Comparison of ENCODE assay signal across 9 cellular contexts in genomic region chr5:54905942-54906537, GRCh38.
A peak's percentile ranks its signal among the peaks of the same experiment; 100 is the strongest.
DNase-seq lines count a peak whose midpoint lies in the region; ATAC-seq lines count a peak whose summit lies in the region.
"Had no signal": no experiment of that assay in that cellular context is flagged by ENCODE, and none has a peak within 500 bp of the region (broad histone marks: within the 10 kb centered on the region; RNA-seq: fewer than 3 reads in every experiment).

No MANE protein-coding gene starts in this region.

- no peaks in the 10 kb centered on the region for H3K9me3 Mint-ChIP-seq in immature natural killer cell
- H3K9me3 Mint-ChIP-seq: activated naive CD4-positive, alpha-beta T cell treated with anti-CD3 and anti-CD28 coated beads, Interleukin-2, amount 50 U/mL, for 72 hours had no signal

- H3K4me1 Mint-ChIP-seq in immature natural killer cell: peaks cover 5 to 10% of the 10 kb centered on the region in 2 donors

- no peak overlapping the region for H3K4me3 ChIP-seq in Jurkat, Clone E6-1 (ENCODE audit: low read length)

- no peak overlapping the region for H3K27ac Mint-ChIP-seq in immature natural killer cell
- H3K27ac Mint-ChIP-seq: activated naive CD4-positive, alpha-beta T cell treated with anti-CD3 and anti-CD28 coated beads, Interleukin-2, amount 50 U/mL, for 72 hours had no signal

- H3K4me3 Mint-ChIP-seq in immature natural killer cell: no peak overlapping the region

- peaks cover 3 to 8% (median 4%) of the 10 kb centered on the region in 3 donors for H3K27me3 Mint-ChIP-seq in immature natural killer cell (ENCODE audit: low read depth in 3 of 3)

- DNase-seq in D341Med (ENCODE audit: low spot score): peak; percentile 48
- peak; percentile 65 for DNase-seq in Jurkat, Clone E6-1 (ENCODE audit: low read depth, low spot score)
- DNase-seq in T1000 (lab: John Stamatoyannopoulos, UW): peak; percentile 21
- DNase-seq in astrocyte of the hippocampus (ENCODE audit: low read depth, low spot score): peak; percentile 83
- peak; percentile 49 to 62 (median 57) for DNase-seq in immature natural killer cell
- peak; percentile 55 to 63 for DNase-seq in stimulated activated CD4-positive, alpha-beta T cell treated with anti-CD3 and anti-CD28 coated beads, Interleukin-1b, Interleukin-23, amount 100 ng/mL, for 4 hours (ENCODE audit: low read depth in 2 of 2)

- no peaks in the 10 kb centered on the region for H3K36me3 Mint-ChIP-seq in immature natural killer cell
- H3K36me3 Mint-ChIP-seq: activated naive CD4-positive, alpha-beta T cell treated with anti-CD3 and anti-CD28 coated beads, Interleukin-2, amount 50 U/mL, for 72 hours had no signal

- ATAC-seq in HG03439 (IDR thresholded peaks at IDR 0.05; ENCODE audit: unreplicated experiment) (no peak), GM18858 (IDR thresholded peaks at IDR 0.05; ENCODE audit: unreplicated experiment) (no peak)
- ATAC-seq: activated naive CD4-positive, alpha-beta T cell treated with anti-CD3 and anti-CD28 coated beads, Interleukin-2, amount 50 U/mL, for 72 hours had no signal

Comparison
In these comparisons a context has a peak if more than half of its experiments do, and no peak if none do; other contexts are left out.
1. DNase-seq: peak in every context shown above with its lines; median percentile 83 in astrocyte of the hippocampus; 65 in Jurkat, Clone E6-1; 59 in stimulated activated CD4-positive, alpha-beta T cell treated with anti-CD3 and anti-CD28 coated beads, Interleukin-1b, Interleukin-23, amount 100 ng/mL, for 4 hours; 57 in immature natural killer cell; 48 in D341Med; 21 in T1000.